In the genomic region with DNA sequence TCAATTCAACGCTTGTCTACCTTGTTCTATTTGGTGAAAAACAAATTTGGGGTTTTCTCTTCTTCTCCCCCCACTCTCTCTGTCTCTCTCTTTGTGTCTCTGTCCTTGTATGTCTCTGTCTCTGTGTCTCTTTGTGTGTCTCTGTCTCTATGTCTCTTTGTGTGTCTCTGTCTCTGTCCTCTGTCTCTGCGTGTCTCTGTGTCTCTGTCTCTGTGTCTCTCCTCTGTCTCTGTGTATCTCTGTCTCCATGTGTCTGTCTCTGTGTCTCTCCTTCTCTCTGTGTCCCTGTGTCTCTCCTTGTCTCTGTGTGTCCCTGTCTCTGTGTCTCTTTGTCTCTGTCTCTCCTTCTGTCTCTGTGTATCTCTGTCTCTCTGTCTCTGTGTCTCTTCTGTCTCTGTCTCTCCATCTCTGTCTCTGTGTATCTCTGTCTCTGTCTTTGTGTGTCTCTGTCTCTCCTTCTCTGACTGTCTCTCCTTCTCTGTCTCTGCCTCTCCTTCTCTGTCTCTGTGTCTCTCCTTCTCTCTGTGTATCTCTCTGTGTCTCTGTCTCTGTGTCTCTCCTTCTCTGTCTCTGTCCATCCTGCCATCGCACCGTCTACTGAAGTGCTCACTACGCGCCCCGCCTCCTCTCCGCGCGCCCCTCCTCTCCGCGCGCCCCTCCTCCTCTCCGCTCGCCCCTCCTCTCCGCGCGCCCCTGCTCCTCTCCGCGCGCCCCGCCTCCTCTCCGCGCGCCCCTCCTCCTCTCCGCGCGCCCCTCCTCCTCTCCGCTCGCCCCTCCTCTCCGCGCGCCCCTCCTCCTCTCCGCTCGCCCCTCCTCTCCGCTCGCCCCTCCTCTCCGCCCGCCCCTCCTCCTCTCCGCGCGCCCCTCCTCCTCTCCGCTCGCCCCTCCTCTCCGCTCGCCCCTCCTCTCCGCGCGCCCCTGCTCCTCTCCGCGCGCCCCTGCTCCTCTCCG, we compare ENCODE assay signal across 1 cellular context.
A peak's percentile ranks its signal among the peaks of the same experiment; 100 is the strongest.
TF ChIP-seq lines count a peak whose summit lies in the region.

No MANE protein-coding gene starts in this region.

TF ChIP-seq in HepG2, 621 proteins besides CTCF, POLR2A, EP300 and RAD21:
- TF ChIP-seq ZNF333 (CRISPR knock-in tag; IDR thresholded peaks at IDR 0.05; ENCODE audit: borderline replicate concordance) (no peak), SP5 (CRISPR knock-in tag; IDR thresholded peaks at IDR 0.05; ENCODE audit: borderline replicate concordance, low read depth) (no peak), NFE2 (CRISPR knock-in tag; IDR thresholded peaks at IDR 0.05) (no peak), HNRNPLL (IDR thresholded peaks at IDR 0.05; ENCODE audit: low read depth, low read length, poor library complexity, severe bottlenecking) (peak; percentile 17), MLLT10 (CRISPR knock-in tag; IDR thresholded peaks at IDR 0.05) (no peak)
- TF ChIP-seq, protein P1, sequence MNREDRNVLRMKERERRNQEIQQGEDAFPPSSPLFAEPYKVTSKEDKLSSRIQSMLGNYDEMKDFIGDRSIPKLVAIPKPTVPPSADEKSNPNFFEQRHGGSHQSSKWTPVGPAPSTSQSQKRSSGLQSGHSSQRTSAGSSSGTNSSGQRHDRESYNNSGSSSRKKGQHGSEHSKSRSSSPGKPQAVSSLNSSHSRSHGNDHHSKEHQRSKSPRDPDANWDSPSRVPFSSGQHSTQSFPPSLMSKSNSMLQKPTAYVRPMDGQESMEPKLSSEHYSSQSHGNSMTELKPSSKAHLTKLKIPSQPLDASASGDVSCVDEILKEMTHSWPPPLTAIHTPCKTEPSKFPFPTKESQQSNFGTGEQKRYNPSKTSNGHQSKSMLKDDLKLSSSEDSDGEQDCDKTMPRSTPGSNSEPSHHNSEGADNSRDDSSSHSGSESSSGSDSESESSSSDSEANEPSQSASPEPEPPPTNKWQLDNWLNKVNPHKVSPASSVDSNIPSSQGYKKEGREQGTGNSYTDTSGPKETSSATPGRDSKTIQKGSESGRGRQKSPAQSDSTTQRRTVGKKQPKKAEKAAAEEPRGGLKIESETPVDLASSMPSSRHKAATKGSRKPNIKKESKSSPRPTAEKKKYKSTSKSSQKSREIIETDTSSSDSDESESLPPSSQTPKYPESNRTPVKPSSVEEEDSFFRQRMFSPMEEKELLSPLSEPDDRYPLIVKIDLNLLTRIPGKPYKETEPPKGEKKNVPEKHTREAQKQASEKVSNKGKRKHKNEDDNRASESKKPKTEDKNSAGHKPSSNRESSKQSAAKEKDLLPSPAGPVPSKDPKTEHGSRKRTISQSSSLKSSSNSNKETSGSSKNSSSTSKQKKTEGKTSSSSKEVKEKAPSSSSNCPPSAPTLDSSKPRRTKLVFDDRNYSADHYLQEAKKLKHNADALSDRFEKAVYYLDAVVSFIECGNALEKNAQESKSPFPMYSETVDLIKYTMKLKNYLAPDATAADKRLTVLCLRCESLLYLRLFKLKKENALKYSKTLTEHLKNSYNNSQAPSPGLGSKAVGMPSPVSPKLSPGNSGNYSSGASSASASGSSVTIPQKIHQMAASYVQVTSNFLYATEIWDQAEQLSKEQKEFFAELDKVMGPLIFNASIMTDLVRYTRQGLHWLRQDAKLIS (CRISPR knock-in tag; IDR thresholded peaks at IDR 0.05) = no peak
- TF ChIP-seq, protein P2, sequence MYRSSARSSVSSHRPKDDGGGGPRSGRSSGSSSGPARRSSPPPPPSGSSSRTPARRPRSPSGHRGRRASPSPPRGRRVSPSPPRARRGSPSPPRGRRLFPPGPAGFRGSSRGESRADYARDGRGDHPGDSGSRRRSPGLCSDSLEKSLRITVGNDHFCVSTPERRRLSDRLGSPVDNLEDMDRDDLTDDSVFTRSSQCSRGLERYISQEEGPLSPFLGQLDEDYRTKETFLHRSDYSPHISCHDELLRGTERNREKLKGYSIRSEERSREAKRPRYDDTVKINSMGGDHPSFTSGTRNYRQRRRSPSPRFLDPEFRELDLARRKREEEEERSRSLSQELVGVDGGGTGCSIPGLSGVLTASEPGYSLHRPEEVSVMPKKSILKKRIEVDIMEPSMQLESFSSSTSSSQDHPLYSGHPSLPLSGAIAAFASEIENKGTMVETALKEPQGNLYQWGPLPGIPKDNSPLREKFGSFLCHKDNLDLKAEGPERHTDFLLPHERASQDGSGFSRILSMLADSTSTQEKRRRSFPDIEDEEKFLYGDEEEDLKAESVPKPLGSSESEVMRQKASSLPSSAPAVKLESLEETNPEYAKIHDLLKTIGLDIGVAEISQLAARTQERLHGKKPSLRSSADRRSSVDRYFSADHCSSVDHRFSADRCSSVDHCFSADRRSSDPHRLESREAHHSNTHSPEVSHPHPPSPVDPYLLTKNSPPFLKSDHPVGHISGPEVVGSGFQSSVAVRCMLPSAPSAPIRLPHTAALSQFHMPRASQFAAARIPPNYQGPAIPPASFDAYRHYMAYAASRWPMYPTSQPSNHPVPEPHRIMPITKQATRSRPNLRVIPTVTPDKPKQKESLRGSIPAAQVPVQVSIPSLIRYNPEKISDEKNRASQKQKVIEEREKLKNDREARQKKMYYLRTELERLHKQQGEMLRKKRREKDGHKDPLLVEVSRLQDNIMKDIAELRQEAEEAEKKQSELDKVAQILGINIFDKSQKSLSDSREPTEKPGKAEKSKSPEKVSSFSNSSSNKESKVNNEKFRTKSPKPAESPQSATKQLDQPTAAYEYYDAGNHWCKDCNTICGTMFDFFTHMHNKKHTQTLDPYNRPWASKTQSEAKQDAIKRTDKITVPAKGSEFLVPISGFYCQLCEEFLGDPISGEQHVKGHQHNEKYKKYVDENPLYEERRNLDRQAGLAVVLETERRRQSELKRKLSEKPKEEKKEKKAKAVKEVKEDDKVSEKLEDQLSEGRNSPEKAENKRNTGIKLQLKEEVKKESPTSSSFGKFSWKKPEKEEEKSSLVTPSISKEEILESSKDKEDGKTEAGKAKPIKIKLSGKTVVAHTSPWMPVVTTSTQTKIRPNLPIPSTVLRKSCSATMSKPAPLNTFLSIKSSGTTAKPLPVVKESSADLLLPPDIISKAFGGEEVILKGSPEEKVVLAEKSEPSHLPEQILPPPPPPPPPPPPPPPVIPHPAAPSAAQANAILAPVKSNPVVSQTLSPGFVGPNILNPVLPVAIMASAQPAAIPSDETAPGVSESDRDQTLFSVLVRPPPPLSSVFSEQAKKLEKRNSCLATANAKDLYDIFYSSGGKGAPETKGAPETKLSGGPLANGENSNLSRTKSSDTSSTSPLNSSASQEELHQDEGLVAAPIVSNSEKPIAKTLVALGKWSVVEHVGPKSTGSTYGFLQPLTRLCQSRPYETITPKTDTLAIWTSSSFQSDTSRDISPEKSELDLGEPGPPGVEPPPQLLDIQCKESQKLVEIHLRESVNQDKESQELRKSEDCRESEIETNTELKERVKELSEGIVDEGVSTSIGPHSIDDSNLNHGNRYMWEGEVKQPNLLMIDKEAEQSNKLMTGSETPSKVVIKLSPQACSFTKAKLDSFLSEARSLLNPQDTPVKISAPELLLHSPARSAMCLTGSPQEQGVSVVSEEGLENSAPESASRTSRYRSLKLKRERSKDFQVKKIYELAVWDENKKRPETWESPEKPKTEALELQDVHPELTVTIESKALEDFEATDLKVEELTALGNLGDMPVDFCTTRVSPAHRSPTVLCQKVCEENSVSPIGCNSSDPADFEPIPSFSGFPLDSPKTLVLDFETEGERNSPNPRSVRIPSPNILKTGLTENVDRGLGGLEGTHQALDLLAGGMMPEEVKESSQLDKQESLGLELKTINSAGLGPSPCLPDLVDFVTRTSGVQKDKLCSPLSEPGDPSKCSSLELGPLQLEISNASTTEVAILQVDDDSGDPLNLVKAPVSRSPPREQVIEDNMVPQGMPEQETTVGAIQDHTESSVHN (CRISPR knock-in tag; IDR thresholded peaks at IDR 0.05) = no peak
- TF ChIP-seq, protein P3, sequence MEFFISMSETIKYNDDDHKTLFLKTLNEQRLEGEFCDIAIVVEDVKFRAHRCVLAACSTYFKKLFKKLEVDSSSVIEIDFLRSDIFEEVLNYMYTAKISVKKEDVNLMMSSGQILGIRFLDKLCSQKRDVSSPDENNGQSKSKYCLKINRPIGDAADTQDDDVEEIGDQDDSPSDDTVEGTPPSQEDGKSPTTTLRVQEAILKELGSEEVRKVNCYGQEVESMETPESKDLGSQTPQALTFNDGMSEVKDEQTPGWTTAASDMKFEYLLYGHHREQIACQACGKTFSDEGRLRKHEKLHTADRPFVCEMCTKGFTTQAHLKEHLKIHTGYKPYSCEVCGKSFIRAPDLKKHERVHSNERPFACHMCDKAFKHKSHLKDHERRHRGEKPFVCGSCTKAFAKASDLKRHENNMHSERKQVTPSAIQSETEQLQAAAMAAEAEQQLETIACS (CRISPR knock-in tag; IDR thresholded peaks at IDR 0.05) = peak; percentile 42; the same call in 1 of the 2 replicates
- TF ChIP-seq, protein P4, sequence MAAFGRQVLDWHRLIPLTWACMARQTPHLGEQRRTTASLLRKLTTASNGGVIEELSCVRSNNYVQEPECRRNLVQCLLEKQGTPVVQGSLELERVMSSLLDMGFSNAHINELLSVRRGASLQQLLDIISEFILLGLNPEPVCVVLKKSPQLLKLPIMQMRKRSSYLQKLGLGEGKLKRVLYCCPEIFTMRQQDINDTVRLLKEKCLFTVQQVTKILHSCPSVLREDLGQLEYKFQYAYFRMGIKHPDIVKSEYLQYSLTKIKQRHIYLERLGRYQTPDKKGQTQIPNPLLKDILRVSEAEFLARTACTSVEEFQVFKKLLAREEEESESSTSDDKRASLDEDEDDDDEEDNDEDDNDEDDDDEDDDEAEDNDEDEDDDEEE (CRISPR knock-in tag; IDR thresholded peaks at IDR 0.05) = no peak
